6 cellular contexts compared by ENCODE assay signal in genomic region chr13:107130516-107130915, GRCh38.
"Had no signal": no experiment of that assay in that cellular context is flagged by ENCODE, and none has a peak within 500 bp of the region (broad histone marks: within the 10 kb centered on the region; RNA-seq: fewer than 3 reads in every experiment).

No MANE protein-coding gene starts in this region.

- DNase-seq: GM23248, GOT3, H9, HCEC 1CT, KBM-7 had no signal

- FAIRE-seq: HTR-8/SVneo had no signal
